In the genomic region with DNA sequence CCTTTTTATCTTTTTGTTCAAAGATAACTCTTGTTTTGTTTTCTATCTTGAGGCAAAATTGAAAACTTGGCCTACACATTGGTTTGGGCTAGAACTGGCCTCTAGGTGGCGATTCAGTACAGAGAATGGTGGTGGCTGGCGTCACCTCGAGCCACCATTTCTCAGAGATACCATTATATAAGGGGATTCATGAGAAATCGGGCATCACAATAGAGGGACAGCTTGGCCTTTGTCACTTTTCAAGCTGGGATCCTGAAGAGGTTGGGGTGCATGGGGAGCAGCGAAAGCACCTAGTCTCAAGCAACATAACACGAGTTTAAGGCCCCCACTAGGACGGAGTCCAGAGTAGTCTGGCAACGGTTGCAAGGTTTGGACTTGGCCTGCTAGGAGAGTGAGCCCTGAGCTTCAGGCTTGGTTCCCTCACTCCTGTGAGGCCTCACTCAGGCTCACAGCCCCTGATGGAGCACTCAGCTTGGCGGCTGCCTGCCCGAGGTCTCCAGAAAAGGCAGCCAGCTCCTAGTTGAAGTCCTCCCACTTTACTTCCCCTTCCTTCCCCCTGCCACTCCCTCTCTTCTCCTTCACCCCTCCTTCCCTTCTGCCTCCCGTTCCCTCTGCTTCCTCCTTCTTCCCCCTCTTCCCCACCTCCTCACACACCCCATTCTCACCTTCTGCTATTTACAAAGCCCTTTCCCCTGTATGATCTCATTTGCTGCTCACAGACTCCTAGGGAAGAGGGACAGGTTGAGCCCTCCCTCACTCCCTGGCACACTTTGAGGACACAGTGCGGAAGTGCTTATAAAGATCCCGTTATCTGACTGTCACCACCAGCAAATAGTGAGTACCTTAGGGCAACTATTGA, we compare ENCODE assay signal across 8 cellular contexts.
A peak's percentile ranks its signal among the peaks of the same experiment; 100 is the strongest.
DNase-seq lines count a peak whose midpoint lies in the region; ATAC-seq and TF ChIP-seq lines count a peak whose summit lies in the region.

No MANE protein-coding gene starts in this region.

- H3K27me3 ChIP-seq in RWPE2 (ENCODE audit: insufficient read depth, poor library complexity, severe bottlenecking): no peaks in the 10 kb centered on the region
- H3K27me3 ChIP-seq in vagina: no peaks in the 10 kb centered on the region

- intact Hi-C loops in vagina (cut with DNase I): loop anchor here (5.0 kb wide), 1 partner anchor 541 kb away; no protein-coding TSS in a partner anchor

- H3K9me3 ChIP-seq in RWPE2 (ENCODE audit: severe bottlenecking) (no peaks in the 10 kb centered on the region), vagina (no peaks in the 10 kb centered on the region)

- TF ChIP-seq POLR2A in vagina (IDR thresholded peaks at IDR 0.05): no peak

- H3K4me3 ChIP-seq in RWPE2 (ENCODE audit: severe bottlenecking): no peak overlapping the region
- H3K4me3 ChIP-seq in vagina: no peak overlapping the region

- H3K36me3 ChIP-seq in RWPE2 (ENCODE audit: low read depth) (no peaks in the 10 kb centered on the region), vagina (no peaks in the 10 kb centered on the region)

- DNase-seq in DMS53 treated with DMSO at 0.1 percent for 48 hours (lab: John Stamatoyannopoulos, UW; ENCODE audit: unreplicated experiment): peak; percentile 52
- DNase-seq in Kasumi-1 (lab: John Stamatoyannopoulos, UW): peak; percentile 79 to 81
- DNase-seq in RWPE2 (ENCODE audit: low spot score): no peak
- DNase-seq in activated effector memory CD4-positive, alpha-beta T cell treated with anti-CD3 and anti-CD28 coated beads, Interleukin-2, amount 50 U/mL, for 16 hours: peak; percentile 77
- peak; percentile 49 for DNase-seq in foreskin melanocyte
- DNase-seq in omental fat pad (ENCODE audit: low spot score): peak; percentile 30
- DNase-seq in vagina (ENCODE audit: extremely low spot score in 2 of 2): no peak

- H3K4me1 ChIP-seq in RWPE2 (ENCODE audit: insufficient read depth, poor library complexity, severe bottlenecking): peaks cover 8% of the 10 kb centered on the region
- H3K4me1 ChIP-seq in vagina: peaks cover 28% of the 10 kb centered on the region

- TF ChIP-seq CTCF in RWPE2 (IDR thresholded peaks at IDR 0.05; ENCODE audit: poor library complexity, severe bottlenecking): peak; percentile 89
- peak in 1 of 3 donors; percentile 47 for TF ChIP-seq CTCF in omental fat pad (IDR thresholded peaks at IDR 0.05)
- TF ChIP-seq CTCF in vagina (IDR thresholded peaks at IDR 0.05): peak; percentile 54 to 74 (median 72)

- ATAC-seq in GM21529 (IDR thresholded peaks at IDR 0.05; ENCODE audit: unreplicated experiment): peak; percentile 77
- peak; percentile 78 for ATAC-seq in RWPE2 (ENCODE audit: low read depth)
- ATAC-seq in omental fat pad (ENCODE audit: low FRiP score): peak; percentile 71

- H3K27ac ChIP-seq in RWPE2 (ENCODE audit: poor library complexity, severe bottlenecking): no peak overlapping the region
- H3K27ac ChIP-seq in vagina: no peak overlapping the region

Comparison
In these comparisons a context has a peak if more than half of its experiments do, and no peak if none do; other contexts are left out.
1. DNase-seq: peak in DMS53 treated with DMSO at 0.1 percent for 48 hours (single experiment), Kasumi-1 (2 of 2), activated effector memory CD4-positive, alpha-beta T cell treated with anti-CD3 and anti-CD28 coated beads, Interleukin-2, amount 50 U/mL, for 16 hours (single experiment), foreskin melanocyte (single experiment) and omental fat pad (single experiment); none in RWPE2 (single experiment) and vagina (0 of 2).
2. Peak in every context shown above with its lines, with median percentiles within 50 percentile points of each other: ATAC-seq.